In the genomic region with DNA sequence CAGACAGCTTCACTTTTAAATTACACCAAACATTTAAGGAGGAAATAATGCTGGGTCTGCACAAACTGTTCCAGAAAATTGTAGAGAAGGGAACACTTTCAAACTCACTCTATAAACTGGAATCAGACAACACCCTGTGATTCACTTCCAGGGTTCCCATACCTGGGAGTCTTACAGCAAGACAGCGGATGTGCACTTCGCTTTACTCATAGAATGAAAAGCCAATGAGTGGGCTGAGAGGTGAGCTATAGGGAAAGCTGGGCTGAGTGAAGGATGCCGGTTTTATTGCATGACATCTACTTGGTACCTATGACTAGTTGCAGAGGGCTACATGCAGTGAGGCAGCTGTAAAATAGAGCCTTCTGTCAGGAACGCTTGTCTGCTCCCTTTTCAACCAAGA, we compare ENCODE assay signal across 26 cellular contexts.
"Had no signal": no experiment of that assay in that cellular context is flagged by ENCODE, and none has a peak within 500 bp of the region (broad histone marks: within the 10 kb centered on the region; RNA-seq: fewer than 3 reads in every experiment).

No MANE protein-coding gene starts in this region.

- DNase-seq: hypothalamus; immature natural killer cell; kidney; left colon; left lung; lower lobe of right lung; mesendoderm; naive B cell; natural killer cell; nephron progenitor cell; ovary; small intestine; spleen; stimulated activated CD4-positive, alpha-beta T cell treated with anti-CD3 and anti-CD28 coated beads, Interleukin-4, amount 100 ng/mL, for 24 hours; stimulated activated naive CD4-positive, alpha-beta T cell; upper lobe of left lung had no signal

- H3K36me3 ChIP-seq: left lung, lower lobe of right lung, neural progenitor cell, ovary, right atrium auricular region, spleen, suprapubic skin, thoracic aorta, tibial nerve, upper lobe of left lung had no signal

- H3K4me1 ChIP-seq: left lung, lower lobe of right lung, neural progenitor cell, right atrium auricular region, spleen, suprapubic skin, tibial nerve, upper lobe of left lung had no signal

- H3K4me3 Mint-ChIP-seq: immature natural killer cell; mesothelial cell of epicardium; natural killer cell; nephron progenitor cell; neural progenitor cell; stimulated activated effector memory CD8-positive, alpha-beta T cell treated with anti-CD3 and anti-CD28 coated beads, Interleukin-12 subunit alpha, Interleukin-12 subunit beta, amount 100 ng/mL, for 72 hours; stimulated activated naive CD8-positive, alpha-beta T cell treated with anti-CD3 and anti-CD28 coated beads, Interleukin-15, Interleukin-2, amounts not matched to agents 100 ng/mL and 50 ng/mL, for 24 hours had no signal

- H3K27ac Mint-ChIP-seq: immature natural killer cell; mesothelial cell of epicardium; naive B cell; natural killer cell; nephron progenitor cell; neural progenitor cell; progenitor cell of endocrine pancreas; stimulated activated effector memory CD8-positive, alpha-beta T cell treated with anti-CD3 and anti-CD28 coated beads, Interleukin-12 subunit alpha, Interleukin-12 subunit beta, amount 100 ng/mL, for 72 hours; stimulated activated naive CD8-positive, alpha-beta T cell treated with anti-CD3 and anti-CD28 coated beads, Interleukin-15, Interleukin-2, amounts not matched to agents 100 ng/mL and 50 ng/mL, for 24 hours had no signal

- H3K4me1 Mint-ChIP-seq: immature natural killer cell; mesothelial cell of epicardium; naive B cell; natural killer cell; nephron progenitor cell; stimulated activated effector memory CD8-positive, alpha-beta T cell treated with anti-CD3 and anti-CD28 coated beads, Interleukin-12 subunit alpha, Interleukin-12 subunit beta, amount 100 ng/mL, for 72 hours had no signal

- H3K9me3 Mint-ChIP-seq: naive B cell; natural killer cell; neural progenitor cell; stimulated activated effector memory CD8-positive, alpha-beta T cell treated with anti-CD3 and anti-CD28 coated beads, Interleukin-12 subunit alpha, Interleukin-12 subunit beta, amount 100 ng/mL, for 72 hours; stimulated activated naive CD8-positive, alpha-beta T cell treated with anti-CD3 and anti-CD28 coated beads, Interleukin-15, Interleukin-2, amounts not matched to agents 100 ng/mL and 50 ng/mL, for 24 hours had no signal

- H3K27me3 ChIP-seq: left lung, neural progenitor cell, ovary, right atrium auricular region, suprapubic skin, tibial nerve, upper lobe of left lung had no signal

- H3K27ac ChIP-seq: left lung, lower lobe of right lung, neural progenitor cell, ovary, right atrium auricular region, spleen, suprapubic skin, thoracic aorta, tibial nerve, upper lobe of left lung had no signal

- ATAC-seq: left colon; left lung; lower lobe of right lung; natural killer cell; sciatic nerve; stimulated activated effector memory CD8-positive, alpha-beta T cell treated with anti-CD3 and anti-CD28 coated beads, Interleukin-12 subunit alpha, Interleukin-12 subunit beta, amount 100 ng/mL, for 72 hours had no signal

- H3K9me3 ChIP-seq: left lung, lower lobe of right lung, ovary, right atrium auricular region, spleen, suprapubic skin, thoracic aorta, tibial nerve, upper lobe of left lung had no signal

- H3K4me3 ChIP-seq: left lung, lower lobe of right lung, neural progenitor cell, ovary, right atrium auricular region, spleen, suprapubic skin, thoracic aorta, tibial nerve, upper lobe of left lung had no signal

- H3K36me3 Mint-ChIP-seq: immature natural killer cell; mesothelial cell of epicardium; naive B cell; natural killer cell; neural progenitor cell; stimulated activated effector memory CD8-positive, alpha-beta T cell treated with anti-CD3 and anti-CD28 coated beads, Interleukin-12 subunit alpha, Interleukin-12 subunit beta, amount 100 ng/mL, for 72 hours had no signal
